In the genomic region with DNA sequence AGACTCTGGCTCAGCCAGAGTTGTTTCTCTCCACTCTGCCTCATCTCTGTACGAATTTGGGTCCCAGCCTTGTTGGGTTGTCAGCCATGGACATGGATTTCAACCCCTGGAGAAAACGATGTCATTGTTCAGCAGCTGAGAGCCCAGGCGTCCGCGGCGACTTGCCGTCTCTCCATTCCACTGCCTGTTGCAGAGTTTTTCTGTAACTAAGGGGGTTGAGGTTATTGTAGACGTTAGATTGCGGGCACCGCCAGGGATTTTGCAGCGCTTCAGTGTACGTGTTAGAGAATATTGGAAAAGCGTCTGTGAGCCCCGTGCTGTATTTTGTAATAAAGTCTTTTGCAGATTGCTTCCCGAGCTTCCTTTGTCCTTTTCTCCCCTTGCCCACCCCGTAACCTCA, we compare ENCODE assay signal across 32 cellular contexts. TPM values are rescaled to one million over a fixed set of nuclear protein-coding genes. Genes with fewer than 3 reads are reported as not detected.
"Had no signal": no experiment of that assay in that cellular context is flagged by ENCODE, and none has a peak within 500 bp of the region (broad histone marks: within the 10 kb centered on the region; RNA-seq: fewer than 3 reads in every experiment).

No MANE protein-coding gene starts in this region.

- H3K27ac ChIP-seq: brain microvascular endothelial cell, neural progenitor cell, right lobe of liver, SK-N-MC, skin epidermis, tibial nerve had no signal

- H3K27me3 Mint-ChIP-seq: effector memory CD8-positive, alpha-beta T cell; naive B cell had no signal

- H3K9me3 ChIP-seq: right lobe of liver, tibial nerve had no signal

- H3K27ac Mint-ChIP-seq: mesothelial cell of epicardium; neural progenitor cell; T-helper 1 cell treated with Interleukin-12 subunit alpha and Interleukin-12 subunit beta and Interleukin-4 antibody, amounts not matched to agents 30 μg/mL and 1 μg/mL, for 36 hours had no signal

- H3K4me1 Mint-ChIP-seq: mesothelial cell of epicardium had no signal

- H3K4me3 Mint-ChIP-seq: effector memory CD8-positive, alpha-beta T cell; mesothelial cell of epicardium; naive B cell; neural progenitor cell; T-helper 1 cell treated with Interleukin-12 subunit alpha and Interleukin-12 subunit beta and Interleukin-4 antibody, amounts not matched to agents 30 μg/mL and 1 μg/mL, for 36 hours had no signal

- H3K36me3 ChIP-seq: neural progenitor cell had no signal

- H3K4me3 ChIP-seq: neural progenitor cell, right lobe of liver, SK-N-MC, skin epidermis, tibial nerve had no signal

- H3K4me1 ChIP-seq: neural progenitor cell, right lobe of liver had no signal

- ATAC-seq: effector memory CD8-positive, alpha-beta T cell; left colon; right lobe of liver had no signal

- DNase-seq: activated CD4-positive, alpha-beta T cell treated with anti-CD3 and anti-CD28 coated beads for 1 hour; activated CD4-positive, alpha-beta T cell treated with anti-CD3 and anti-CD28 coated beads, Interleukin-2, amount 50 U/mL, for 1 hour; activated CD8-positive, alpha-beta memory T cell treated with anti-CD3 and anti-CD28 coated beads for 24 hours; amniotic stem cell; brain microvascular endothelial cell; cortex of kidney; effector memory CD8-positive, alpha-beta T cell; head of caudate nucleus; hippocampal formation; left colon; mammary epithelial cell; naive B cell; right lobe of liver; stimulated activated CD4-positive, alpha-beta T cell treated with anti-CD3 and anti-CD28 coated beads, Interleukin-12 subunit alpha, Interleukin-12 subunit beta, amount 100 ng/mL, for 4 hours; stimulated activated CD4-positive, alpha-beta T cell treated with anti-CD3 and anti-CD28 coated beads, Interleukin-4, amount 100 ng/mL, for 1 hour had no signal

- H3K9me3 Mint-ChIP-seq: effector memory CD8-positive, alpha-beta T cell; mesothelial cell of epicardium; naive B cell; neural progenitor cell; T-helper 1 cell treated with Interleukin-12 subunit alpha and Interleukin-12 subunit beta and Interleukin-4 antibody, amounts not matched to agents 30 μg/mL and 1 μg/mL, for 36 hours had no signal

- H3K27me3 ChIP-seq: brain microvascular endothelial cell, neural progenitor cell, right lobe of liver, tibial nerve had no signal

RNA-seq across cellular contexts. Expression of gene SPO11, which starts 48.5 kb away (rescaled TPM):
- total RNA-seq: astrocyte, cardiac septum, cerebellum, endothelial cell of umbilical vein, fibroblast of lung, fibroblast of villous mesenchyme, left colon, liver, mammary epithelial cell, mesothelial cell of epicardium, omental fat pad, renal cortical epithelial cell, right lobe of liver, temporal lobe, tibial nerve, ureter had no signal
